ENCODE assay signal across 1 cellular context in genomic region chr1:109626682-109627408, GRCh38.
A peak's percentile ranks its signal among the peaks of the same experiment; 100 is the strongest.
TF ChIP-seq lines count a peak whose summit lies in the region.

No MANE protein-coding gene starts in this region.

TF ChIP-seq in HepG2, 621 proteins besides CTCF, POLR2A, EP300 and RAD21:
- TF ChIP-seq RBFOX2 (IDR thresholded peaks at IDR 0.05; ENCODE audit: low read depth, low read length) (0 out of 2 replicates have a peak, but pooled peaks have one; percentile 37), ZSCAN30 (CRISPR knock-in tag; IDR thresholded peaks at IDR 0.05) (no peak)
TF ChIP-seq in HepG2: peak in this region for 1.
